ENCODE assay signal across 18 cellular contexts in genomic region chr20:32111287-32111686, GRCh38. TPM values are rescaled to one million over a fixed set of nuclear protein-coding genes. Genes with fewer than 3 reads are reported as not detected.
DNase-seq lines count a peak whose midpoint lies in the region; ATAC-seq, FAIRE-seq and TF ChIP-seq lines count a peak whose summit lies in the region.
"Had no signal": no experiment of that assay in that cellular context is flagged by ENCODE, and none has a peak within 500 bp of the region (broad histone marks: within the 10 kb centered on the region; RNA-seq: fewer than 3 reads in every experiment).

No MANE protein-coding gene starts in this region.

- CTCF ChIA-PET in GM12878 (lab: Yijun Ruan, JAX), result interaction anchor here (0.8 to 5.0 kb wide), 3 partner anchors 79 to 251 kb away, joined by 3 to 22 read pairs (median 4); no protein-coding TSS in a partner anchor
- CTCF ChIA-PET in naive thymus-derived CD4-positive, alpha-beta T cell (lab: Charles Lee), result no interaction called here

- BruUV-seq in GM12878 (replicated peaks; lab: Mats Ljungman, UMichigan), result no TSS peak

- DNase-seq in CD14-positive monocyte (ENCODE audit: low spot score) (no peak), HFF-Myc (ENCODE audit: extremely low read depth, low read depth) (no peak), GM12878 (ENCODE audit: low read depth, low spot score) (no peak), HPDE6-E6E7 (ENCODE audit: extremely low spot score) (no peak), NCI-H69 (lab: John Stamatoyannopoulos, UW) (no peak), cardiac septum (ENCODE audit: low spot score) (no peak)
- DNase-seq in naive thymus-derived CD4-positive, alpha-beta T cell, result no peak
- DNase-seq in activated effector memory CD4-positive, alpha-beta T cell treated with Interleukin-2 at 50 U/mL for 16 hours, result no peak
- DNase-seq: activated CD4-positive, CD25-positive, alpha-beta regulatory T cell; activated naive CD8-positive, alpha-beta T cell treated with anti-CD3 and anti-CD28 coated beads, Interleukin-2, amount 10 ng/mL, durations not matched to agents 7 days and 5 days; foreskin melanocyte; kidney glomerular epithelial cell; NCI-H1417 treated with DMSO at 0.1 percent for 48 hours; NCI-H510A treated with DMSO at 0.1 percent for 48 hours; posterior cingulate gyrus; SJCRH30; stimulated activated CD4-positive, alpha-beta T cell treated with anti-CD3 and anti-CD28 coated beads, Interleukin-4, amount 100 ng/mL, for 24 hours had no signal

- peak overlapping the region; percentile 99 for H3K4me3 ChIP-seq in HFF-Myc (replicated peaks; ENCODE audit: low read depth, low read length)
- 0 out of 2 replicates have a peak overlapping the region, but pooled peaks have one; percentile 98 for H3K4me3 ChIP-seq in GM12878
- H3K4me3 ChIP-seq in naive thymus-derived CD4-positive, alpha-beta T cell (ENCODE audit: low read length), result no peak overlapping the region

- peaks cover 51% of the 10 kb centered on the region for H3K79me2 ChIP-seq in GM12878 (ENCODE audit: control insufficient read depth, insufficient read depth, low read length)

- H3K27ac Mint-ChIP-seq in CD14-positive monocyte, result peak overlapping the region; percentile 99 to 100 (median 100)
- H3K27ac Mint-ChIP-seq in naive thymus-derived CD4-positive, alpha-beta T cell, result peak overlapping the region in 6 of 9 donors; percentile 12 to 99 (median 71)

- SMC1A ChIA-PET in GM12878 (lab: Charles Lee; ENCODE audit: uncharacterized antibody, unreplicated experiment), result interaction anchor here (1.0 to 6.3 kb wide), 2 partner anchors 47 to 76 kb away, joined by 3 to 31 read pairs; no protein-coding TSS in a partner anchor

- no peak overlapping the region for H2AFZ ChIP-seq in GM12878 (ENCODE audit: control insufficient read depth, low read depth, low read length)

- no peaks in the 10 kb centered on the region for H3K9me3 Mint-ChIP-seq in CD14-positive monocyte
- H3K9me3 Mint-ChIP-seq in naive thymus-derived CD4-positive, alpha-beta T cell, result no peaks in the 10 kb centered on the region
- H3K9me3 Mint-ChIP-seq: activated naive CD8-positive, alpha-beta T cell treated with anti-CD3 and anti-CD28 coated beads, Interleukin-2, amount 10 ng/mL, durations not matched to agents 7 days and 5 days had no signal

- peak overlapping the region; percentile 95 for H3K4me2 ChIP-seq in GM12878 (ENCODE audit: control insufficient read depth, insufficient read depth)

- peaks cover 58% of the 10 kb centered on the region for H3K4me1 Mint-ChIP-seq in CD14-positive monocyte
- H3K4me1 Mint-ChIP-seq in naive thymus-derived CD4-positive, alpha-beta T cell, result peaks cover 36 to 59% (median 53%) of the 10 kb centered on the region in 7 donors

- POLR2A ChIA-PET in GM12878 (lab: Charles Lee), result interaction anchor here (1.0 kb wide), 1 partner anchor 24 kb away, joined by 3 read pairs; no protein-coding TSS in a partner anchor
- POLR2A ChIA-PET in naive thymus-derived CD4-positive, alpha-beta T cell (lab: Charles Lee), result no interaction called here

- no peak overlapping the region for H3K9ac ChIP-seq in GM12878 (ENCODE audit: control insufficient read depth, insufficient read depth, low read length)

- H3K36me3 ChIP-seq in GM12878 (ENCODE audit: control insufficient read depth in 2 of 2, insufficient read depth in 2 of 2, low read length in 1 of 2), result no peaks in the 10 kb centered on the region; a peak in 3 of 4 replicates
- peaks cover 0 to 16% (median 0%) of the 10 kb centered on the region in 3 experiments for H3K36me3 ChIP-seq in naive thymus-derived CD4-positive, alpha-beta T cell (ENCODE audit: control insufficient read depth in 2 of 3, insufficient read depth in 3 of 3, low read length in 3 of 3)

- no peaks in the 10 kb centered on the region for H3K9me3 ChIP-seq in GM12878 (replicated peaks; ENCODE audit: control insufficient read depth, insufficient read depth, low read length)
- H3K9me3 ChIP-seq in naive thymus-derived CD4-positive, alpha-beta T cell (ENCODE audit: control insufficient read depth in 2 of 3, low read length in 3 of 3), result no peaks in the 10 kb centered on the region
- H3K9me3 ChIP-seq: SJCRH30 had no signal

- 0 out of 2 replicates have a peak, but pooled peaks cover 3% of the 10 kb centered on the region for H4K20me1 ChIP-seq in GM12878 (ENCODE audit: control insufficient read depth, insufficient read depth)

- peaks cover 0 to 2% (median 0%) of the 10 kb centered on the region in 3 donors for H3K27me3 Mint-ChIP-seq in CD14-positive monocyte (ENCODE audit: low read depth in 3 of 3)
- no peaks in the 10 kb centered on the region for H3K27me3 Mint-ChIP-seq in naive thymus-derived CD4-positive, alpha-beta T cell
- H3K27me3 Mint-ChIP-seq: activated naive CD8-positive, alpha-beta T cell treated with anti-CD3 and anti-CD28 coated beads, Interleukin-2, amount 10 ng/mL, durations not matched to agents 7 days and 5 days had no signal

- peaks cover 15 to 25% of the 10 kb centered on the region in 2 donors for H3K36me3 Mint-ChIP-seq in CD14-positive monocyte
- peaks cover 4 to 7% (median 6%) of the 10 kb centered on the region in 5 donors for H3K36me3 Mint-ChIP-seq in naive thymus-derived CD4-positive, alpha-beta T cell

- TF ChIP-seq CTCF in CD14-positive monocyte (IDR thresholded peaks at IDR 0.05), result no peak
- no peak for TF ChIP-seq CTCF in HFF-Myc (IDR thresholded peaks at IDR 0.05; ENCODE audit: low read depth, low read length, missing control alignments)
- no peak for TF ChIP-seq CTCF in GM12878 (IDR thresholded peaks at IDR 0.05 in 2 of 3, conservative IDR thresholded peaks at IDR 0.05 in 1 of 3; ENCODE audit: control insufficient read depth in 2 of 3, extremely low read depth in 1 of 3, insufficient read depth in 1 of 3, low read depth in 3 of 3, low read length in 3 of 3)

- no peak for TF ChIP-seq RAD21 in GM12878 (IDR thresholded peaks at IDR 0.05; ENCODE audit: insufficient read depth, low read depth, low read length)

- peaks cover 15% of the 10 kb centered on the region for H3K4me1 ChIP-seq in GM12878 (ENCODE audit: control insufficient read depth, insufficient read depth, low read length)
- H3K4me1 ChIP-seq in naive thymus-derived CD4-positive, alpha-beta T cell (ENCODE audit: control insufficient read depth in 2 of 2, insufficient read depth in 2 of 2, low read length in 2 of 2), result peaks cover 11% of the 10 kb centered on the region in 2 donors

- FAIRE-seq in GM12878 (lab: Jason Lieb, UNC), result no peak

- no peak overlapping the region; the same call in 1 of the 2 replicates for H3K27ac ChIP-seq in GM12878 (ENCODE audit: control insufficient read depth, insufficient read depth)
- H3K27ac ChIP-seq in naive thymus-derived CD4-positive, alpha-beta T cell (ENCODE audit: low read depth, low read length), result no peak overlapping the region
- H3K27ac ChIP-seq: SJCRH30 had no signal

- in situ Hi-C loops in GM12878 (cut with MboI), result no loop called here

- ATAC-seq in GM12878, result no peak
- no peak for ATAC-seq in naive thymus-derived CD4-positive, alpha-beta T cell

- TF ChIP-seq POLR2A in GM12878 (IDR thresholded peaks at IDR 0.05; ENCODE audit: low read depth, low read length), result no peak

- peak overlapping the region; percentile 81 to 99 for H3K4me3 Mint-ChIP-seq in CD14-positive monocyte
- H3K4me3 Mint-ChIP-seq in naive thymus-derived CD4-positive, alpha-beta T cell, result peak overlapping the region in 8 of 10 donors; percentile 15 to 100 (median 96)

- intact Hi-C loops in CD14-positive monocyte (cut with micrococcal nuclease), result loop anchor here (5.0 to 10.0 kb wide), 5 partner anchors 46 to 506 kb away; partner anchors contain the start of genes PLAGL2 (in 2 of the 2), POFUT1 (in 2 of the 2), ASXL1 (in 1 of the 2) and ID1 (in 1 of the 2)
- intact Hi-C loops in GM12878 (cut with micrococcal nuclease; ENCODE audit: unreplicated experiment), result no loop called here
- intact Hi-C loops in naive thymus-derived CD4-positive, alpha-beta T cell (cut with micrococcal nuclease), result no loop called here
- intact Hi-C loops in cardiac septum (cut with DNase I), result no loop called here

- TF ChIP-seq EP300 in GM12878 (IDR thresholded peaks at IDR 0.05; ENCODE audit: borderline replicate concordance in 1 of 2, control insufficient read depth in 1 of 2, low read depth in 2 of 2, low read length in 2 of 2), result no peak

- RAD21 ChIA-PET in GM12878 (lab: Charles Lee; ENCODE audit: unreplicated experiment), result no interaction called here

- 95% methylated on average over 2 of the region's 2 CpGs for WGBS in GM12878 (ENCODE audit: insufficient coverage, insufficient replicate concordance, low lambda C conversion rate, missing lambda C conversion rate)

- no peaks in the 10 kb centered on the region for H3K27me3 ChIP-seq in GM12878 (replicated peaks in 1 of 2; ENCODE audit: control insufficient read depth in 2 of 2, insufficient read depth in 2 of 2, low read length in 1 of 2)
- H3K27me3 ChIP-seq in naive thymus-derived CD4-positive, alpha-beta T cell (ENCODE audit: control insufficient read depth in 2 of 2, insufficient read depth in 2 of 2, low read length in 2 of 2), result no peaks in the 10 kb centered on the region
- H3K27me3 ChIP-seq: SJCRH30 had no signal

RNA-seq across cellular contexts. Expression of gene TM9SF4, which starts 1.8 kb away (rescaled TPM):
- polyA plus RNA-seq in CD14-positive monocyte (10 to 100 TPM; 49.7 to 78.5 TPM), GM12878 (2011; rRNA removed) (24.7 and 47.8 TPM in 2 replicates), GM12878 (2014; fragmentation: Illumina TruSeq; extraction: Trizol) (32.0 and 34.9 TPM in 2 replicates), GM12878 (2014; fragmentation: Nextera tagmentation; extraction: Ambion mirVana) (10 to 100 TPM in 1 of 2 experiments, 1 to 10 TPM in 1; 8.5 to 14.1 TPM), GM12878 (2014; rRNA removed) (27.8 and 28.6 TPM in 2 replicates), GM12878 (2016; fragmentation: Nextera tagmentation; extraction: Ambion mirVana) (10 to 100 TPM; 23.3 to 24.1 TPM)
- 70.1 and 78.4 TPM in 2 replicates for total RNA-seq in GM12878 (2013; cell fraction: nucleolus; rRNA removed)
- total RNA-seq in GM12878 (2014; rRNA removed) (19.9 and 24.5 TPM in 2 replicates), GM12878 (2014; rRNA removed; fragmentation: Illumina TruSeq; extraction: Trizol) (19.9 and 20.8 TPM in 2 replicates), GM12878 (2021) (29.5 and 33.6 TPM in 2 replicates), cardiac septum (31.6 TPM)
- 26.2 TPM for polyA plus RNA-seq in GM12878 (2011; ENCODE audit: low read depth)
- 47.6 and 48.4 TPM in 2 replicates for polyA plus RNA-seq in GM12878 (2011; cell fraction: cytosol; rRNA removed)
- polyA plus RNA-seq in GM12878 (2011; cell fraction: nucleus; rRNA removed), result 40.8 and 45.8 TPM in 2 replicates
- polyA plus RNA-seq in GM12878 (2012), result 31.9 and 33.8 TPM in 2 replicates
- 50.8 and 58.1 TPM in 2 replicates for polyA minus RNA-seq in GM12878 (2011; rRNA and poly(A)+ RNA removed)
- 17.9 and 21.0 TPM in 2 replicates for polyA minus RNA-seq in GM12878 (2011; cell fraction: cytosol; rRNA and poly(A)+ RNA removed)
- polyA minus RNA-seq in GM12878 (2011; cell fraction: nucleus; rRNA and poly(A)+ RNA removed), result 37.1 and 50.0 TPM in 2 replicates
- 10 to 100 TPM; 35.2 to 61.0 (median 41.5) TPM for total RNA-seq in naive thymus-derived CD4-positive, alpha-beta T cell
- polyA plus RNA-seq in naive thymus-derived CD4-positive, alpha-beta T cell, result 10 to 100 TPM; 31.2 to 48.0 TPM

RNA-seq across cellular contexts. Expression of gene HCK, which starts 59.2 kb away (rescaled TPM):
- polyA plus RNA-seq in CD14-positive monocyte, result 100 to 1,000 TPM; 526 to 688 TPM
- total RNA-seq in GM12878 (2013; cell fraction: nucleolus; rRNA removed), result 123 and 135 TPM in 2 replicates
- 30.2 and 30.3 TPM in 2 replicates for total RNA-seq in GM12878 (2014; rRNA removed)
- total RNA-seq in GM12878 (2014; rRNA removed; fragmentation: Illumina TruSeq; extraction: Trizol), result 20.5 TPM in 2 replicates
- 20.1 and 21.0 TPM in 2 replicates for total RNA-seq in GM12878 (2021)
- polyA plus RNA-seq in GM12878 (2011; ENCODE audit: low read depth), result 19.6 TPM
- 1.5 and 3.0 TPM in 2 replicates for polyA plus RNA-seq in GM12878 (2011; rRNA removed)
- 2.9 and 3.0 TPM in 2 replicates for polyA plus RNA-seq in GM12878 (2011; cell fraction: cytosol; rRNA removed)
- polyA plus RNA-seq in GM12878 (2011; cell fraction: nucleus; rRNA removed), result 2.5 and 2.9 TPM in 2 replicates
- 31.1 and 39.4 TPM in 2 replicates for polyA plus RNA-seq in GM12878 (2012)
- 22.5 and 25.2 TPM in 2 replicates for polyA plus RNA-seq in GM12878 (2014; fragmentation: Illumina TruSeq; extraction: Trizol)
- 1 to 10 TPM; 1.3 to 2.1 TPM for polyA plus RNA-seq in GM12878 (2014; fragmentation: Nextera tagmentation; extraction: Ambion mirVana)
- 25.0 and 26.7 TPM in 2 replicates for polyA plus RNA-seq in GM12878 (2014; rRNA removed)
- polyA plus RNA-seq in GM12878 (2016; fragmentation: Nextera tagmentation; extraction: Ambion mirVana), result 10 to 100 TPM; 16.5 to 16.8 TPM
- polyA minus RNA-seq in GM12878 (2011; rRNA and poly(A)+ RNA removed), result 1.5 and 3.7 TPM in 2 replicates
- polyA minus RNA-seq in GM12878 (2011; cell fraction: cytosol; rRNA and poly(A)+ RNA removed), result not detected in 2 replicates
- polyA minus RNA-seq in GM12878 (2011; cell fraction: nucleus; rRNA and poly(A)+ RNA removed), result 0.97 and 1.2 TPM in 2 replicates
- 100 to 1,000 TPM in 1 of 5 experiments, 10 to 100 TPM in 1, 1 to 10 TPM in 2, under 1 TPM in 1; 0.51 to 129 (median 1.9) TPM for total RNA-seq in naive thymus-derived CD4-positive, alpha-beta T cell
- polyA plus RNA-seq in naive thymus-derived CD4-positive, alpha-beta T cell, result under 1 TPM; 0.09 to 0.46 TPM
- total RNA-seq in cardiac septum, result 5.5 TPM
- total RNA-seq: HT1080, SJCRH30 had no signal

Comparison
In these comparisons a context has a peak if more than half of its experiments do, and no peak if none do; other contexts are left out.
1. intact Hi-C loops: an anchor here in CD14-positive monocyte (5.0 to 10.0 kb wide); none called in GM12878, naive thymus-derived CD4-positive, alpha-beta T cell and cardiac septum.